In genomic region chr15:34013746-34014145, GRCh38 we compare ENCODE assay signal across 20 cellular contexts. TPM values are rescaled to one million over a fixed set of nuclear protein-coding genes. Genes with fewer than 3 reads are reported as not detected.
"Had no signal": no experiment of that assay in that cellular context is flagged by ENCODE, and none has a peak within 500 bp of the region (broad histone marks: within the 10 kb centered on the region; RNA-seq: fewer than 3 reads in every experiment).

No MANE protein-coding gene starts in this region.

- H3K27ac ChIP-seq: RWPE1 had no signal

- DNase-seq: KBM-7, MG63, NCI-H1092, NCI-H1105 treated with DMSO at 0.1 percent for 48 hours, NCI-H1417 treated with DMSO at 0.1 percent for 48 hours, NCI-H146, NCI-H1694 treated with DMSO at 0.1 percent for 48 hours, NCI-H1930, NCI-H2081, NCI-H2107, NCI-H2227 treated with DMSO at 0.1 percent for 48 hours, NCI-H510A, NCI-H524 treated with DMSO at 0.1 percent for 48 hours, NCI-H69, NCI-H774, PC-3, SHP77 had no signal

- H3K4me3 ChIP-seq: MG63 had no signal

- H3K36me3 ChIP-seq: MG63 had no signal

- H3K9me3 ChIP-seq: MG63 had no signal

- H3K27me3 ChIP-seq: MG63 had no signal

RNA-seq across cellular contexts. Expression of gene CHRM5, which starts 45.4 kb away (rescaled TPM):
- total RNA-seq: HT1080, OCI-LY7 had no signal
